17 cellular contexts compared by ENCODE assay signal in the genomic region with DNA sequence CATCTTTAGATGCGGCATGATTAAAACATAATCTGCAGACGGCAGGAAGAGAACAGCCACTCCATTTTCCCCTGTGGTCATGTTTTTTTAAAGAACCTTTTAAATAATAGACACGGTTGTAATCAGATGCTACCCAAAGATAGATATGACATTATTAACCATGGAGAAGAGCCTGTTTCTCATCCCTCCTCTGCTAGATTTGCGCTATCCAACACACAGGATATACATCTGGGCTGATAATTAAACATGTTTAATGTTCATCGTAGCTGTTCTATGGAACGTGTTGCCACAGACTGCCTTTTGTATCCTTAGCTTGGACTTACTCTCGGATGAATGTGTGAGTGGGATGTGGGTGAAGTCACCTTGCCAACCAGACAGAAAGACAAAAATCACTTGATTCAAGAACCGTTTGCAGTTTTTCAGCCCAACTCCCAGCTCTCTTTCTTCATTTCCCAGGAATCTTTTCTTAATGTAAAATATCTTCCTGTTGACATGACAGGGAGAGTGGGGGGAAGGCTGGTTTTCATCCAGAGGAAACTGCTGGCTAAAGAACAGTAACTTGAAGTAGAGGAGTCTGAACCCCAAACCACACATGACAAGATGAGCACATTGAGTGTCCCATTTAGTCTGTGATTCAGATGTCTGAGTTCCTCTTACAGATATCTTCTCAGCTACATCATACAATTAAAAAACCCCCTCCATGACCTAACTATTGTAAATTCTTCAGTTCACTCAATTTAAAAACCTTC.
A peak's percentile ranks its signal among the peaks of the same experiment; 100 is the strongest.
DNase-seq lines count a peak whose midpoint lies in the region; FAIRE-seq and TF ChIP-seq lines count a peak whose summit lies in the region.
"Had no signal": no experiment of that assay in that cellular context is flagged by ENCODE, and none has a peak within 500 bp of the region (broad histone marks: within the 10 kb centered on the region; RNA-seq: fewer than 3 reads in every experiment).

No MANE protein-coding gene starts in this region.

- peaks cover 78% of the 10 kb centered on the region for H3K4me1 Mint-ChIP-seq in nephron progenitor cell
- H3K4me1 Mint-ChIP-seq: activated CD4-positive, alpha-beta T cell treated with anti-CD3 and anti-CD28 coated beads for 36 hours had no signal

- peaks cover 7% of the 10 kb centered on the region for H3K27me3 Mint-ChIP-seq in nephron progenitor cell (ENCODE audit: low read depth, poor library complexity)

- H3K36me3 ChIP-seq in esophagus squamous epithelium, result no peaks in the 10 kb centered on the region
- H3K36me3 ChIP-seq: neutrophil had no signal

- no peaks in the 10 kb centered on the region for H3K9me3 ChIP-seq in esophagus squamous epithelium
- H3K9me3 ChIP-seq: neutrophil had no signal

- H3K27ac ChIP-seq in esophagus squamous epithelium, result peak overlapping the region in 3 of 4 donors; percentile 31 to 82 (median 70)
- H3K27ac ChIP-seq: neutrophil, SK-N-MC had no signal

- H3K4me1 ChIP-seq in esophagus squamous epithelium, result peaks cover 8 to 66% (median 21%) of the 10 kb centered on the region in 3 donors

- peaks cover 4% of the 10 kb centered on the region for H3K9me3 Mint-ChIP-seq in nephron progenitor cell

- H3K27me3 ChIP-seq in esophagus squamous epithelium, result no peaks in the 10 kb centered on the region
- H3K27me3 ChIP-seq: neutrophil had no signal

- H3K4me3 ChIP-seq in AG04449 (ENCODE audit: low read depth, low read length) (no peak overlapping the region), esophagus squamous epithelium (no peak overlapping the region)
- H3K4me3 ChIP-seq: SK-N-MC had no signal

- 80 to 81% methylated on average over 8 of the region's 8 CpGs for WGBS in esophagus squamous epithelium, 2 donors

- DNase-seq in AG04449 (ENCODE audit: low read depth, low spot score) (peak; percentile 56), RCC 7860 (ENCODE audit: low spot score) (peak; percentile 75), esophagus squamous epithelium (lab: John Stamatoyannopoulos, UW) (no peak), nephron progenitor cell (no peak), NCI-H2029 treated with DMSO at 0.1 percent for 48 hours (lab: John Stamatoyannopoulos, UW) (no peak), erythroblast (lab: John Stamatoyannopoulos, UW) (no peak), NCI-H2081 treated with DMSO at 0.1 percent for 48 hours (lab: John Stamatoyannopoulos, UW) (no peak), ureter (ENCODE audit: low spot score) (no peak)
- DNase-seq: activated CD4-positive, alpha-beta T cell treated with anti-CD3 and anti-CD28 coated beads for 36 hours; activated naive CD4-positive, alpha-beta T cell; DMS79 treated with DMSO at 0.1 percent for 48 hours; effector CD4-positive, alpha-beta T cell; MV-4-11; stimulated activated CD4-positive, alpha-beta T cell treated with anti-CD3 and anti-CD28 coated beads, Interleukin-1b, Interleukin-23, amount 100 ng/mL, for 48 hours; stimulated activated naive CD4-positive, alpha-beta T cell had no signal

- no peaks in the 10 kb centered on the region for H3K36me3 Mint-ChIP-seq in nephron progenitor cell (ENCODE audit: low read depth)

- FAIRE-seq in RCC 7860 (lab: Jason Lieb, UNC), result peak; percentile 28

- TF ChIP-seq CTCF in AG04449 (IDR thresholded peaks at IDR 0.05; ENCODE audit: insufficient read depth, low read length, missing control alignments) (no peak), esophagus squamous epithelium (IDR thresholded peaks at IDR 0.05) (no peak), nephron progenitor cell (IDR thresholded peaks at IDR 0.05) (no peak)

- CTCF ChIA-PET in AG04449 (lab: Yijun Ruan, JAX), result interaction anchor here (0.8 to 2.8 kb wide), 6 partner anchors 10 to 313 kb away, joined by 3 to 10 read pairs (median 4); no protein-coding TSS in a partner anchor

- intact Hi-C loops in esophagus squamous epithelium (cut with DNase I), result no loop called here

- no peak for TF ChIP-seq POLR2A in esophagus squamous epithelium (IDR thresholded peaks at IDR 0.05)
- no peak for TF ChIP-seq POLR2A in erythroblast (IDR thresholded peaks at IDR 0.05; ENCODE audit: low read length)

- no peak overlapping the region for H3K4me3 Mint-ChIP-seq in nephron progenitor cell
- H3K4me3 Mint-ChIP-seq: activated CD4-positive, alpha-beta T cell treated with anti-CD3 and anti-CD28 coated beads for 36 hours had no signal

- POLR2A ChIA-PET in AG04449 (lab: Yijun Ruan, JAX), result interaction anchor here (0.7 to 1.4 kb wide), 3 partner anchors 9 to 78 kb away, joined by 3 to 4 read pairs (median 3); no protein-coding TSS in a partner anchor

- peak overlapping the region; percentile 88 for H3K27ac Mint-ChIP-seq in nephron progenitor cell
- H3K27ac Mint-ChIP-seq: activated CD4-positive, alpha-beta T cell treated with anti-CD3 and anti-CD28 coated beads for 36 hours had no signal

Comparison
In these comparisons a context has a peak if more than half of its experiments do, and no peak if none do; other contexts are left out.
1. DNase-seq: peak in AG04449 (single experiment) and RCC 7860 (single experiment); none in esophagus squamous epithelium (single experiment), nephron progenitor cell (single experiment), NCI-H2029 treated with DMSO at 0.1 percent for 48 hours (single experiment), erythroblast (0 of 2), NCI-H2081 treated with DMSO at 0.1 percent for 48 hours (single experiment) and ureter (single experiment).